8 cellular contexts compared by ENCODE assay signal in the genomic region with DNA sequence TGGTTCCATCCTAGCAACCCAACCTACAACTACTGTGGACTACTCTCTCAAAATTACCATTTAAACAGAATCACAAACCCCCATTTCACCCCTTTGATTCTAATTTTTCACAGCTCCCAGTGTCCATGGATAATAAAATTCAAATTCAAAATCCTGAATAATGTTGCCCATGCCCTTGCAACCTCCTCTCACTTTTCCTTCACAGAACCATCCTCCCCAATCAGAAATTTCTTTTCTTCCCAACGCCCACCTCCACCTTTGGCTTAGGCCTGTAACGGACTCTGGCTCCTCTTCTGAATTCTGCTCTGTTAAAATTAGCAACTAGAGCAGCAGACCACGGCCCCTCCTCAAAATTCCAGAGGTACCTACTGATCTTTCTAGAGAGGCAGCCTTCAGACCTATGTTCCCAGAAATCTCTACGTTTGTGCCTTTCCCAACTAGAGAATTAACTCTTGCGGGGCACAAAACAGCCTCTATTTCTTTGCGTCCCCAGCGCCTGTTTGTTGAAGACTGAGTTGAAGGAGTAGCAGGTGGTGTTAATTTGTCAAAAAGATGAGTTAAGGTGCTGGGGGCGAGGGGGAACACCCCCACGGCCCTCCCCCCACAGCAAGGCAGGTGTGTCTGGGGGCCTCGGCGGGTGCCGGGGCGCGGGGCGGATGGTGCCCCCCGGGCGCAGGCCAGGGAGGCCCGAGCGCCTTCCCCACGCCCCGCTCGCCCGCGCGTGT. TPM values are rescaled to one million over a fixed set of nuclear protein-coding genes. Genes with fewer than 3 reads are reported as not detected.
DNase-seq lines count a peak whose midpoint lies in the region; ATAC-seq and TF ChIP-seq lines count a peak whose summit lies in the region.

No MANE protein-coding gene starts in this region.

- H3K4me1 Mint-ChIP-seq in activated CD4-positive, alpha-beta T cell treated with anti-CD3 and anti-CD28 coated beads for 36 hours = peaks cover 22% of the 10 kb centered on the region

- peaks cover 36% of the 10 kb centered on the region for H3K27me3 Mint-ChIP-seq in activated CD4-positive, alpha-beta T cell treated with anti-CD3 and anti-CD28 coated beads for 36 hours

- H3K27ac ChIP-seq in SK-N-MC (peak overlapping the region; percentile 74; the same call in 1 of the 2 replicates), foreskin keratinocyte (peak overlapping the region; percentile 92), skin epidermis (peak overlapping the region; percentile 83 to 98 (median 91))

- no peaks in the 10 kb centered on the region for H3K36me3 Mint-ChIP-seq in activated CD4-positive, alpha-beta T cell treated with anti-CD3 and anti-CD28 coated beads for 36 hours (ENCODE audit: low read depth)

- H3K4me3 ChIP-seq in SK-N-MC = peak overlapping the region; percentile 95
- H3K4me3 ChIP-seq in skin epidermis = peak overlapping the region; percentile 52 to 87 (median 71)

- peaks cover 20% of the 10 kb centered on the region for H3K4me1 ChIP-seq in foreskin keratinocyte

- H3K4me3 Mint-ChIP-seq in activated CD4-positive, alpha-beta T cell treated with anti-CD3 and anti-CD28 coated beads for 36 hours = peak overlapping the region; percentile 69

- 0 out of 2 replicates have a peak, but pooled peaks cover 2% of the 10 kb centered on the region for H3K36me3 ChIP-seq in SK-N-MC (ENCODE audit: insufficient read depth, low read length)

- H3K27me3 ChIP-seq in foreskin keratinocyte = no peaks in the 10 kb centered on the region

- peak; percentile 5 for ATAC-seq in activated CD4-positive, alpha-beta T cell treated with anti-CD3 and anti-CD28 coated beads for 36 hours
- ATAC-seq in foreskin keratinocyte (no peak), GM19035 (IDR thresholded peaks at IDR 0.05; ENCODE audit: unreplicated experiment) (no peak)

- POLR2A ChIA-PET in activated CD4-positive, alpha-beta T cell treated with anti-CD3 and anti-CD28 coated beads for 36 hours (lab: Charles Lee) = no interaction called here

- no peak for DNase-seq in activated CD4-positive, alpha-beta T cell treated with anti-CD3 and anti-CD28 coated beads for 36 hours
- DNase-seq in activated CD4-positive, alpha-beta T cell treated with anti-CD3 and anti-CD28 coated beads, Interleukin-2, amount 50 U/mL, for 1 hour = no peak
- DNase-seq in SK-N-MC (ENCODE audit: low read depth, low spot score) (no peak), foreskin keratinocyte (no peak), activated gamma-delta T cell (lab: John Stamatoyannopoulos, UW) (no peak), superior temporal gyrus (ENCODE audit: extremely low spot score) (no peak)

- H3K9ac ChIP-seq in SK-N-MC (ENCODE audit: insufficient read length) = peak overlapping the region; percentile 92

- CTCF ChIA-PET in activated CD4-positive, alpha-beta T cell treated with anti-CD3 and anti-CD28 coated beads for 36 hours (lab: Charles Lee) = interaction anchor here (2.2 kb wide), 1 partner anchor 48 kb away, joined by 12 read pairs; no protein-coding TSS in a partner anchor

- H3K9me3 ChIP-seq in SK-N-MC (ENCODE audit: low read depth, low read length) = no peaks in the 10 kb centered on the region

- intact Hi-C loops in activated CD4-positive, alpha-beta T cell treated with anti-CD3 and anti-CD28 coated beads for 36 hours (cut with DNase I, micrococcal nuclease) = loop anchor here (1.0 to 10.0 kb wide), 4 partner anchors 26 to 280 kb away; partner anchors contain the start of gene CDCA7 (in 2 of the 2)

- TF ChIP-seq CTCF in foreskin keratinocyte (conservative IDR thresholded peaks at IDR 0.05) = no peak

- H3K9me3 Mint-ChIP-seq in activated CD4-positive, alpha-beta T cell treated with anti-CD3 and anti-CD28 coated beads for 36 hours (ENCODE audit: low read depth) = no peaks in the 10 kb centered on the region

- peak overlapping the region; percentile 29 for H3K27ac Mint-ChIP-seq in activated CD4-positive, alpha-beta T cell treated with anti-CD3 and anti-CD28 coated beads for 36 hours

RNA-seq across cellular contexts. Expression of gene MAP3K20, which starts 0.4 kb away (rescaled TPM):
- 1 to 10 TPM; 8.1 to 8.4 TPM for total RNA-seq in activated CD4-positive, alpha-beta T cell treated with anti-CD3 and anti-CD28 coated beads for 36 hours
- 46.8 and 52.3 TPM in 2 replicates for total RNA-seq in foreskin keratinocyte
- polyA plus RNA-seq in foreskin keratinocyte = 12.0 and 15.2 TPM in 2 replicates
